Comparison of ENCODE assay signal across 1 cellular context in the genomic region with DNA sequence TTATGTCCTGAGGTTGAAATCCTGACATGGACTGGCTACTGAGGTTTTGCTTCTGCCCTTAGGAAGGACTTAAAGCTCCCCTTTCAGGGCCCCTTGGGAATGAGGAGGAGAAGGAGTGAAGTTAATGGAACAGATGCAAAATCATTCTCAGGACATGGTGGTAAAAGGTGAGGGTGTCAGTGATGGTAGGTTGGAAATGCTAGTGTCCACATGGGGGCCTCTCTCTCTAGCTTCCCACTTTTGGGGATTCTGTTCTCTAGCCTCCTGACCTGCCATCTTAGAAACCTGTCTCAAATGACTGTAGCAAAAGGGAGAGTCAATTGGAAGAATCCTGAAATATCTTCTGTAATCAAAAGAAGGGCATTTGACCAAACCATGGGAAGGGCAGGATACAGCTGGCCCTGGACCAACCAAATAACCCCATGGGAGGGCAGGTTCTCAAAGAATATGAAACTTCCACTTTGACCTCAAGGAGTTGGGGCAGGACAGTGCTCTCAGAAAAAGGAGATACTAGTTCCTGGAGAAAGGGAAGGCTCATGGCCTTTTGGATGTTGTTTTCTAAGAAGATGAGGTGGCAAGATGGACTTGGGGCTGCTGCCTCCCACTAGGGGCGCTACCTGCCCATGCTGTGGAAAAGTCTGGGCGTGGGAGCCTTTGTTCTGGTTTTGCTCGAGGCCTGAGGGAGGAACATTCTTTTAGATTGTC.
TF ChIP-seq lines count a peak whose summit lies in the region.

No MANE protein-coding gene starts in this region.

TF ChIP-seq in HepG2, 621 proteins besides CTCF, POLR2A, EP300 and RAD21:
- TF ChIP-seq BCL6 (CRISPR knock-in tag; IDR thresholded peaks at IDR 0.05) (0 out of 2 replicates have a peak, but pooled peaks have one; percentile 21), ZNF644 (CRISPR knock-in tag; IDR thresholded peaks at IDR 0.05; ENCODE audit: low read depth) (peak; percentile 38; the same call in 1 of the 2 replicates), ZNF44 (CRISPR knock-in tag; IDR thresholded peaks at IDR 0.05) (no peak), GZF1 (CRISPR knock-in tag; IDR thresholded peaks at IDR 0.05) (no peak), SOX13 (IDR thresholded peaks at IDR 0.05) (no peak), SOX13 (CRISPR knock-in tag; conservative IDR thresholded peaks at IDR 0.05 in 1 of 2, IDR thresholded peaks at IDR 0.05 in 1 of 2) (0 out of 4 replicates have a peak, but pooled peaks of 1 of the 2 experiments have one; percentile 26), IRF2 (CRISPR knock-in tag; IDR thresholded peaks at IDR 0.05) (no peak), JUNB (CRISPR knock-in tag; IDR thresholded peaks at IDR 0.05; ENCODE audit: borderline replicate concordance) (no peak), TSC22D2 (CRISPR knock-in tag; IDR thresholded peaks at IDR 0.05; ENCODE audit: borderline replicate concordance) (no peak), STAG1 (CRISPR knock-in tag; IDR thresholded peaks at IDR 0.05) (peak; percentile 81), SOX5 (CRISPR knock-in tag; IDR thresholded peaks at IDR 0.05; ENCODE audit: borderline replicate concordance) (0 out of 2 replicates have a peak, but pooled peaks have one; percentile 13), CBFB (CRISPR knock-in tag; IDR thresholded peaks at IDR 0.05) (0 out of 2 replicates have a peak, but pooled peaks have one; percentile 32), ETV5 (CRISPR knock-in tag; IDR thresholded peaks at IDR 0.05; ENCODE audit: borderline replicate concordance) (0 out of 2 replicates have a peak, but pooled peaks have one; percentile 26), CBX5 (CRISPR knock-in tag; IDR thresholded peaks at IDR 0.05; ENCODE audit: borderline replicate concordance) (0 out of 2 replicates have a peak, but pooled peaks have one; percentile 30), XRCC5 (optimal IDR thresholded peaks at IDR 0.05; ENCODE audit: low read length) (peak; percentile 85), NCOA2 (CRISPR knock-in tag; IDR thresholded peaks at IDR 0.05) (peak; percentile 26; the same call in 1 of the 2 replicates), STAT5B (CRISPR knock-in tag; IDR thresholded peaks at IDR 0.05) (no peak), ZMYM4 (CRISPR knock-in tag; IDR thresholded peaks at IDR 0.05) (0 out of 2 replicates have a peak, but pooled peaks have one; percentile 15)
- TF ChIP-seq, protein P1, sequence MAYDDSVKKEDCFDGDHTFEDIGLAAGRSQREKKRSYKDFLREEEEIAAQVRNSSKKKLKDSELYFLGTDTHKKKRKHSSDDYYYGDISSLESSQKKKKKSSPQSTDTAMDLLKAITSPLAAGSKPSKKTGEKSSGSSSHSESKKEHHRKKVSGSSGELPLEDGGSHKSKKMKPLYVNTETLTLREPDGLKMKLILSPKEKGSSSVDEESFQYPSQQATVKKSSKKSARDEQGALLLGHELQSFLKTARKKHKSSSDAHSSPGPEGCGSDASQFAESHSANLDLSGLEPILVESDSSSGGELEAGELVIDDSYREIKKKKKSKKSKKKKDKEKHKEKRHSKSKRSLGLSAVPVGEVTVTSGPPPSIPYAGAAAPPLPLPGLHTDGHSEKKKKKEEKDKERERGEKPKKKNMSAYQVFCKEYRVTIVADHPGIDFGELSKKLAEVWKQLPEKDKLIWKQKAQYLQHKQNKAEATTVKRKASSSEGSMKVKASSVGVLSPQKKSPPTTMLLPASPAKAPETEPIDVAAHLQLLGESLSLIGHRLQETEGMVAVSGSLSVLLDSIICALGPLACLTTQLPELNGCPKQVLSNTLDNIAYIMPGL (CRISPR knock-in tag; IDR thresholded peaks at IDR 0.05; ENCODE audit: borderline replicate concordance in 1 of 2, low read depth in 1 of 2) = peak; percentile 41 to 44; a peak in 3 of 4 replicates
- TF ChIP-seq, protein P2, sequence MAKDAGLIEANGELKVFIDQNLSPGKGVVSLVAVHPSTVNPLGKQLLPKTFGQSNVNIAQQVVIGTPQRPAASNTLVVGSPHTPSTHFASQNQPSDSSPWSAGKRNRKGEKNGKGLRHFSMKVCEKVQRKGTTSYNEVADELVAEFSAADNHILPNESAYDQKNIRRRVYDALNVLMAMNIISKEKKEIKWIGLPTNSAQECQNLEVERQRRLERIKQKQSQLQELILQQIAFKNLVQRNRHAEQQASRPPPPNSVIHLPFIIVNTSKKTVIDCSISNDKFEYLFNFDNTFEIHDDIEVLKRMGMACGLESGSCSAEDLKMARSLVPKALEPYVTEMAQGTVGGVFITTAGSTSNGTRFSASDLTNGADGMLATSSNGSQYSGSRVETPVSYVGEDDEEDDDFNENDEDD (CRISPR knock-in tag; IDR thresholded peaks at IDR 0.05; ENCODE audit: borderline replicate concordance) = peak; percentile 51; the same call in 1 of the 2 replicates
- TF ChIP-seq, protein P3, sequence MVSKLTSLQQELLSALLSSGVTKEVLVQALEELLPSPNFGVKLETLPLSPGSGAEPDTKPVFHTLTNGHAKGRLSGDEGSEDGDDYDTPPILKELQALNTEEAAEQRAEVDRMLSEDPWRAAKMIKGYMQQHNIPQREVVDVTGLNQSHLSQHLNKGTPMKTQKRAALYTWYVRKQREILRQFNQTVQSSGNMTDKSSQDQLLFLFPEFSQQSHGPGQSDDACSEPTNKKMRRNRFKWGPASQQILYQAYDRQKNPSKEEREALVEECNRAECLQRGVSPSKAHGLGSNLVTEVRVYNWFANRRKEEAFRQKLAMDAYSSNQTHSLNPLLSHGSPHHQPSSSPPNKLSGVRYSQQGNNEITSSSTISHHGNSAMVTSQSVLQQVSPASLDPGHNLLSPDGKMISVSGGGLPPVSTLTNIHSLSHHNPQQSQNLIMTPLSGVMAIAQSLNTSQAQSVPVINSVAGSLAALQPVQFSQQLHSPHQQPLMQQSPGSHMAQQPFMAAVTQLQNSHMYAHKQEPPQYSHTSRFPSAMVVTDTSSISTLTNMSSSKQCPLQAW (CRISPR knock-in tag; IDR thresholded peaks at IDR 0.05) = 0 out of 2 replicates have a peak, but pooled peaks have one; percentile 40
- TF ChIP-seq, protein P4, sequence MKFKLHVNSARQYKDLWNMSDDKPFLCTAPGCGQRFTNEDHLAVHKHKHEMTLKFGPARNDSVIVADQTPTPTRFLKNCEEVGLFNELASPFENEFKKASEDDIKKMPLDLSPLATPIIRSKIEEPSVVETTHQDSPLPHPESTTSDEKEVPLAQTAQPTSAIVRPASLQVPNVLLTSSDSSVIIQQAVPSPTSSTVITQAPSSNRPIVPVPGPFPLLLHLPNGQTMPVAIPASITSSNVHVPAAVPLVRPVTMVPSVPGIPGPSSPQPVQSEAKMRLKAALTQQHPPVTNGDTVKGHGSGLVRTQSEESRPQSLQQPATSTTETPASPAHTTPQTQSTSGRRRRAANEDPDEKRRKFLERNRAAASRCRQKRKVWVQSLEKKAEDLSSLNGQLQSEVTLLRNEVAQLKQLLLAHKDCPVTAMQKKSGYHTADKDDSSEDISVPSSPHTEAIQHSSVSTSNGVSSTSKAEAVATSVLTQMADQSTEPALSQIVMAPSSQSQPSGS (CRISPR knock-in tag; IDR thresholded peaks at IDR 0.05) = 0 out of 2 replicates have a peak, but pooled peaks have one; percentile 24
- TF ChIP-seq, protein P5, sequence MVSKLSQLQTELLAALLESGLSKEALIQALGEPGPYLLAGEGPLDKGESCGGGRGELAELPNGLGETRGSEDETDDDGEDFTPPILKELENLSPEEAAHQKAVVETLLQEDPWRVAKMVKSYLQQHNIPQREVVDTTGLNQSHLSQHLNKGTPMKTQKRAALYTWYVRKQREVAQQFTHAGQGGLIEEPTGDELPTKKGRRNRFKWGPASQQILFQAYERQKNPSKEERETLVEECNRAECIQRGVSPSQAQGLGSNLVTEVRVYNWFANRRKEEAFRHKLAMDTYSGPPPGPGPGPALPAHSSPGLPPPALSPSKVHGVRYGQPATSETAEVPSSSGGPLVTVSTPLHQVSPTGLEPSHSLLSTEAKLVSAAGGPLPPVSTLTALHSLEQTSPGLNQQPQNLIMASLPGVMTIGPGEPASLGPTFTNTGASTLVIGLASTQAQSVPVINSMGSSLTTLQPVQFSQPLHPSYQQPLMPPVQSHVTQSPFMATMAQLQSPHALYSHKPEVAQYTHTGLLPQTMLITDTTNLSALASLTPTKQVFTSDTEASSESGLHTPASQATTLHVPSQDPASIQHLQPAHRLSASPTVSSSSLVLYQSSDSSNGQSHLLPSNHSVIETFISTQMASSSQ (IDR thresholded peaks at IDR 0.05; ENCODE audit: low read depth) = no peak
- TF ChIP-seq, protein P5 (CRISPR knock-in tag; IDR thresholded peaks at IDR 0.05; ENCODE audit: borderline replicate concordance) = 0 out of 2 replicates have a peak, but pooled peaks have one; percentile 22
- TF ChIP-seq, protein P6, sequence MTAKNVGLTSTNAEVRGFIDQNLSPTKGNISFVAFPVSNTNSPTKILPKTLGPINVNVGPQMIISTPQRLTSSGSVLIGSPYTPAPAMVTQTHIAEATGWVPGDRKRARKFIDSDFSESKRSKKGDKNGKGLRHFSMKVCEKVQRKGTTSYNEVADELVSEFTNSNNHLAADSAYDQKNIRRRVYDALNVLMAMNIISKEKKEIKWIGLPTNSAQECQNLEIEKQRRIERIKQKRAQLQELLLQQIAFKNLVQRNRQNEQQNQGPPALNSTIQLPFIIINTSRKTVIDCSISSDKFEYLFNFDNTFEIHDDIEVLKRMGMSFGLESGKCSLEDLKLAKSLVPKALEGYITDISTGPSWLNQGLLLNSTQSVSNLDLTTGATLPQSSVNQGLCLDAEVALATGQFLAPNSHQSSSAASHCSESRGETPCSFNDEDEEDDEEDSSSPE (CRISPR knock-in tag; IDR thresholded peaks at IDR 0.05) = peak; percentile 38; the same call in 1 of the 2 replicates
- TF ChIP-seq, protein P7, sequence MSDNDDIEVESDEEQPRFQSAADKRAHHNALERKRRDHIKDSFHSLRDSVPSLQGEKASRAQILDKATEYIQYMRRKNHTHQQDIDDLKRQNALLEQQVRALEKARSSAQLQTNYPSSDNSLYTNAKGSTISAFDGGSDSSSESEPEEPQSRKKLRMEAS (IDR thresholded peaks at IDR 0.05) = peak; percentile 59
TF ChIP-seq in HepG2: peak in this region for 18.
